11 cellular contexts compared by ENCODE assay signal in genomic region chr2:233165543-233165894, GRCh38.
"Had no signal": no experiment of that assay in that cellular context is flagged by ENCODE, and none has a peak within 500 bp of the region (broad histone marks: within the 10 kb centered on the region; RNA-seq: fewer than 3 reads in every experiment).

No MANE protein-coding gene starts in this region.

- H3K9ac ChIP-seq: parathyroid adenoma had no signal

- H3K36me3 ChIP-seq: vagina had no signal

- H3K27ac Mint-ChIP-seq: dendritic cell treated with granulocyte-macrophage colony-stimulating factor and Interleukin-4, amounts not matched to agents 40 ng/mL and 50 ng/mL, for 4 days; mesothelial cell of epicardium had no signal

- H3K4me1 ChIP-seq: parathyroid adenoma had no signal

- DNase-seq: activated T-cell treated with anti-CD3 and anti-CD28 coated beads for 4 hours; cerebellar nuclear complex; stimulated activated CD4-positive, alpha-beta T cell treated with anti-CD3 and anti-CD28 coated beads, Interleukin-4, amount 100 ng/mL, for 1 hour; T-helper 9 cell had no signal

- H3K79me2 ChIP-seq: hepatocyte, parathyroid adenoma had no signal

- H3K27me3 Mint-ChIP-seq: activated naive CD4-positive, alpha-beta T cell treated with anti-CD3 and anti-CD28 coated beads, Interleukin-2, amount 50 U/mL, for 24 hours; dendritic cell treated with granulocyte-macrophage colony-stimulating factor and Interleukin-4, amounts not matched to agents 40 ng/mL and 50 ng/mL, for 4 days had no signal

- H2AFZ ChIP-seq: hepatocyte, parathyroid adenoma had no signal

- H3K9me3 ChIP-seq: vagina had no signal

- H3K27me3 ChIP-seq: hepatocyte, vagina had no signal

- H3K27ac ChIP-seq: hepatocyte, parathyroid adenoma, vagina had no signal

- H3K4me3 ChIP-seq: hepatocyte, vagina had no signal

- H3K4me1 Mint-ChIP-seq: activated naive CD4-positive, alpha-beta T cell treated with anti-CD3 and anti-CD28 coated beads, Interleukin-2, amount 50 U/mL, for 24 hours had no signal

- H3K36me3 Mint-ChIP-seq: mesothelial cell of epicardium had no signal

- H3K9me3 Mint-ChIP-seq: activated naive CD4-positive, alpha-beta T cell treated with anti-CD3 and anti-CD28 coated beads, Interleukin-2, amount 50 U/mL, for 24 hours; dendritic cell treated with granulocyte-macrophage colony-stimulating factor and Interleukin-4, amounts not matched to agents 40 ng/mL and 50 ng/mL, for 4 days; mesothelial cell of epicardium; neural crest cell had no signal

- H3K4me3 Mint-ChIP-seq: activated naive CD4-positive, alpha-beta T cell treated with anti-CD3 and anti-CD28 coated beads, Interleukin-2, amount 50 U/mL, for 24 hours; mesothelial cell of epicardium; neural crest cell had no signal
